In genomic region chr5:75044406-75044805, GRCh38 we compare ENCODE assay signal across 15 cellular contexts. TPM values are rescaled to one million over a fixed set of nuclear protein-coding genes. Genes with fewer than 3 reads are reported as not detected.
DNase-seq lines count a peak whose midpoint lies in the region; ATAC-seq, FAIRE-seq and TF ChIP-seq lines count a peak whose summit lies in the region.
"Had no signal": no experiment of that assay in that cellular context is flagged by ENCODE, and none has a peak within 500 bp of the region (broad histone marks: within the 10 kb centered on the region; RNA-seq: fewer than 3 reads in every experiment).

No MANE protein-coding gene starts in this region.

- no peaks in the 10 kb centered on the region for H3K9me3 ChIP-seq in BLaER1 treated with 17β-estradiol and CSF1 and Interleukin-3, amounts not matched to agents 10 nM and 100 nM (replicated peaks in 1 of 11)
- H3K9me3 ChIP-seq in right lobe of liver (no peaks in the 10 kb centered on the region), gastroesophageal sphincter (no peaks in the 10 kb centered on the region)
- H3K9me3 ChIP-seq: ascending aorta, suprapubic skin had no signal

- intact Hi-C loops in right lobe of liver (cut with DNase I): no loop called here

- FAIRE-seq in bronchial epithelial cell (lab: Jason Lieb, UNC): no peak
- FAIRE-seq: frontal cortex, RCC 7860 had no signal

- H3K36me3 ChIP-seq in BLaER1 treated with 17β-estradiol and CSF1 and Interleukin-3, amounts not matched to agents 10 nM and 100 nM: no peaks in the 10 kb centered on the region
- H3K36me3 ChIP-seq in bronchial epithelial cell (ENCODE audit: control insufficient read depth, insufficient read depth, low read length): peaks cover 1% of the 10 kb centered on the region
- H3K36me3 ChIP-seq in right lobe of liver: no peaks in the 10 kb centered on the region
- H3K36me3 ChIP-seq in gastroesophageal sphincter: peaks cover 0 to 23% of the 10 kb centered on the region in 2 donors
- H3K36me3 ChIP-seq: suprapubic skin had no signal

- TF ChIP-seq CTCF in bronchial epithelial cell (IDR thresholded peaks at IDR 0.05; ENCODE audit: insufficient read depth, low read length, severe bottlenecking) (no peak), right lobe of liver (IDR thresholded peaks at IDR 0.05) (no peak), gastroesophageal sphincter (IDR thresholded peaks at IDR 0.05) (no peak)

- no peak overlapping the region for H3K9ac ChIP-seq in BLaER1 treated with 17β-estradiol and CSF1 and Interleukin-3, amounts not matched to agents 10 nM and 100 nM

- DNase-seq in LHCN-M2 (ENCODE audit: low read depth) (peak; percentile 21), bronchial epithelial cell (ENCODE audit: low read depth) (peak; percentile 70), right lobe of liver (peak; percentile 80 to 88 (median 87)), NCI-H146 treated with DMSO at 0.1 percent for 48 hours (lab: John Stamatoyannopoulos, UW; ENCODE audit: unreplicated experiment) (no peak), DMS79 treated with DMSO at 0.1 percent for 48 hours (lab: John Stamatoyannopoulos, UW) (no peak)
- DNase-seq: activated CD4-positive, alpha-beta T cell treated with anti-CD3 and anti-CD28 coated beads, Interleukin-2, amount 50 U/mL, for 1 hour; NCI-H1105 treated with DMSO at 0.1 percent for 48 hours; NCI-H510A treated with DMSO at 0.1 percent for 48 hours had no signal

- no peaks in the 10 kb centered on the region for H4K20me1 ChIP-seq in BLaER1 treated with 17β-estradiol and CSF1 and Interleukin-3, amounts not matched to agents 10 nM and 100 nM

- H3K4me3 ChIP-seq in BLaER1 treated with 17β-estradiol and CSF1 and Interleukin-3, amounts not matched to agents 10 nM and 100 nM: no peak overlapping the region
- no peak overlapping the region for H3K4me3 ChIP-seq in bronchial epithelial cell (ENCODE audit: low read depth, low read length)
- no peak overlapping the region for H3K4me3 ChIP-seq in right lobe of liver
- H3K4me3 ChIP-seq in gastroesophageal sphincter: no peak overlapping the region
- H3K4me3 ChIP-seq: ascending aorta, suprapubic skin had no signal

- 29% methylated on average over 7 of the region's 7 CpGs for WGBS in right lobe of liver (ENCODE audit: insufficient coverage, low coverage, low lambda C conversion rate, missing lambda C conversion rate)
- WGBS in gastroesophageal sphincter (ENCODE audit: low coverage in 1 of 2), 2 donors: 64 to 66% methylated on average over 7 of the region's 7 CpGs

- H3K27me3 ChIP-seq in BLaER1 treated with 17β-estradiol and CSF1 and Interleukin-3, amounts not matched to agents 10 nM and 100 nM: no peaks in the 10 kb centered on the region
- H3K27me3 ChIP-seq in bronchial epithelial cell (ENCODE audit: control insufficient read depth, insufficient read depth, low read length) (no peaks in the 10 kb centered on the region), right lobe of liver (no peaks in the 10 kb centered on the region), gastroesophageal sphincter (no peaks in the 10 kb centered on the region)
- H3K27me3 ChIP-seq: ascending aorta, suprapubic skin had no signal

- peak overlapping the region in 6 of 11 experiments; percentile 13 to 44 (median 28); a peak in 9 of 22 replicates for H3K4me2 ChIP-seq in BLaER1 treated with 17β-estradiol and CSF1 and Interleukin-3, amounts not matched to agents 10 nM and 100 nM

- TF ChIP-seq EP300 in gastroesophageal sphincter (IDR thresholded peaks at IDR 0.05): no peak

- H3K4me1 ChIP-seq in BLaER1 treated with 17β-estradiol and CSF1 and Interleukin-3, amounts not matched to agents 10 nM and 100 nM: peaks cover 0 to 11% (median 3%) of the 10 kb centered on the region in 10 experiments; a peak in 7 of 20 replicates
- H3K4me1 ChIP-seq in right lobe of liver (peaks cover 0 to 10% (median 0%) of the 10 kb centered on the region in 4 donors), gastroesophageal sphincter (peaks cover 0 to 26% (median 0%) of the 10 kb centered on the region in 3 donors)

- ATAC-seq in right lobe of liver (peak; percentile 98 to 99 (median 98)), HG02840 (IDR thresholded peaks at IDR 0.05; ENCODE audit: low FRiP score, unreplicated experiment) (no peak), gastroesophageal sphincter (no peak)

- H3K27ac ChIP-seq in BLaER1 treated with 17β-estradiol and CSF1 and Interleukin-3, amounts not matched to agents 10 nM and 100 nM: no peak overlapping the region
- H3K27ac ChIP-seq in right lobe of liver (no peak overlapping the region), gastroesophageal sphincter (no peak overlapping the region)
- H3K27ac ChIP-seq: ascending aorta, suprapubic skin had no signal

- TF ChIP-seq POLR2A in right lobe of liver (IDR thresholded peaks at IDR 0.05): no peak
- TF ChIP-seq POLR2A in gastroesophageal sphincter (IDR thresholded peaks at IDR 0.05): no peak

RNA-seq across cellular contexts. Expression of gene GCNT4, which starts 8.0 kb away (rescaled TPM):
- total RNA-seq in LHCN-M2 (2014; rRNA removed): 0.06 and 0.23 TPM in 2 replicates
- 0.09 TPM for polyA plus RNA-seq in LHCN-M2 (2012)
- total RNA-seq in bronchial epithelial cell: 2.9 and 5.5 TPM in 2 replicates
- 1 to 10 TPM in 3 of 6 experiments, under 1 TPM in 3; 0.35 to 2.0 (median 0.96) TPM for total RNA-seq in right lobe of liver
- 10 to 100 TPM in 1 of 4 donors, 1 to 10 TPM in 3; 4.0 to 14.3 (median 6.0) TPM for total RNA-seq in gastroesophageal sphincter

Comparison
In these comparisons a context has a peak if more than half of its experiments do, and no peak if none do; other contexts are left out.
1. DNase-seq: peak in LHCN-M2 (single experiment), bronchial epithelial cell (single experiment) and right lobe of liver (3 of 3); none in NCI-H146 treated with DMSO at 0.1 percent for 48 hours (single experiment) and DMS79 treated with DMSO at 0.1 percent for 48 hours (single experiment).
2. ATAC-seq: peak in right lobe of liver (4 of 4); none in HG02840 (single experiment) and gastroesophageal sphincter (single experiment).